In genomic region chr17:6545291-6545690, GRCh38 we compare ENCODE assay signal across 18 cellular contexts. TPM values are rescaled to one million over a fixed set of nuclear protein-coding genes. Genes with fewer than 3 reads are reported as not detected.
A peak's percentile ranks its signal among the peaks of the same experiment; 100 is the strongest.
DNase-seq lines count a peak whose midpoint lies in the region; ATAC-seq and TF ChIP-seq lines count a peak whose summit lies in the region.
"Had no signal": no experiment of that assay in that cellular context is flagged by ENCODE, and none has a peak within 500 bp of the region (broad histone marks: within the 10 kb centered on the region; RNA-seq: fewer than 3 reads in every experiment).

No MANE protein-coding gene starts in this region.

- H4K91ac ChIP-seq in neuronal stem cell (ENCODE audit: low read depth, low read length, poor library complexity), result no peak overlapping the region

- no peak overlapping the region for H2BK12ac ChIP-seq in neuronal stem cell (ENCODE audit: low read length)

- H3K9me3 ChIP-seq in esophagus muscularis mucosa (no peaks in the 10 kb centered on the region), neuronal stem cell (replicated peaks in 1 of 2; ENCODE audit: control insufficient read depth in 2 of 2, insufficient read depth in 1 of 2, low read depth in 1 of 2, low read length in 2 of 2) (no peaks in the 10 kb centered on the region)

- peak overlapping the region; percentile 83 for H2AK5ac ChIP-seq in neuronal stem cell (ENCODE audit: low read depth, low read length)

- POLR2A ChIA-PET in RWPE1 (lab: Yijun Ruan, JAX; ENCODE audit: low non-redundant PET), result no interaction called here

- no peak overlapping the region for H3K14ac ChIP-seq in neuronal stem cell (ENCODE audit: low read length)

- H2BK120ac ChIP-seq in neuronal stem cell (ENCODE audit: low read depth, low read length), result no peak overlapping the region

- H3K27ac ChIP-seq in RWPE1, result peak overlapping the region; percentile 100
- H3K27ac ChIP-seq in esophagus muscularis mucosa (replicated peaks in 1 of 4), result peak overlapping the region in 3 of 4 donors; percentile 14 to 92 (median 27)
- H3K27ac ChIP-seq in neuronal stem cell (replicated peaks; ENCODE audit: low read length), result no peak overlapping the region
- H3K27ac ChIP-seq: HL-60, KMS-11 had no signal

- H3K27me3 ChIP-seq in esophagus muscularis mucosa (no peaks in the 10 kb centered on the region), neuronal stem cell (ENCODE audit: control insufficient read depth in 3 of 3, insufficient read depth in 3 of 3, low read depth in 1 of 3, low read length in 3 of 3) (no peaks in the 10 kb centered on the region)

- in situ Hi-C loops in G401 (cut with HindIII; ENCODE audit: low sequenced_read_pairs), result no loop called here

- TF ChIP-seq CTCF in RWPE1 (conservative IDR thresholded peaks at IDR 0.05; ENCODE audit: low read depth) (no peak), esophagus muscularis mucosa (IDR thresholded peaks at IDR 0.05) (no peak)

- no peak overlapping the region for H3K4me2 ChIP-seq in neuronal stem cell (ENCODE audit: insufficient read depth, low read length, poor library complexity, severe bottlenecking)
- H3K4me2 ChIP-seq: KMS-11 had no signal

- H3K23ac ChIP-seq in neuronal stem cell (ENCODE audit: low read depth, low read length, poor library complexity), result no peak overlapping the region

- no peak overlapping the region for H3K4me3 ChIP-seq in esophagus muscularis mucosa
- no peak overlapping the region for H3K4me3 ChIP-seq in neuronal stem cell (ENCODE audit: low read length in 2 of 2)

- H3K4me1 ChIP-seq in esophagus muscularis mucosa (peaks cover 11 to 61% (median 53%) of the 10 kb centered on the region in 4 donors), neuronal stem cell (ENCODE audit: control insufficient read depth in 2 of 2, insufficient read depth in 1 of 2, low read depth in 1 of 2, low read length in 2 of 2) (peaks cover 0 to 9% of the 10 kb centered on the region in 2 donors)

- WGBS in esophagus muscularis mucosa, result 84% methylated on average over 8 of the region's 8 CpGs
- no CpG with 5 or more reads among the region's 8 CpGs for WGBS in neuronal stem cell (ENCODE audit: extremely low coverage in 2 of 2, insufficient read length in 2 of 2, insufficient replicate concordance in 1 of 2), 2 donors

- H3K36me3 ChIP-seq in esophagus muscularis mucosa (peaks cover 0 to 4% (median 2%) of the 10 kb centered on the region in 4 donors), neuronal stem cell (replicated peaks in 1 of 2; ENCODE audit: control insufficient read depth in 2 of 2, insufficient read depth in 2 of 2, low read length in 2 of 2) (no peaks in the 10 kb centered on the region)

- H2AFZ ChIP-seq in neuronal stem cell (ENCODE audit: low read length), result no peak overlapping the region

- H3K79me1 ChIP-seq in neuronal stem cell (ENCODE audit: low read depth, low read length), result no peaks in the 10 kb centered on the region

- H3K18ac ChIP-seq in neuronal stem cell (ENCODE audit: low read length), result no peak overlapping the region

- peak overlapping the region; percentile 40 for H2BK15ac ChIP-seq in neuronal stem cell (ENCODE audit: low read length)

- CTCF ChIA-PET in RWPE1 (lab: Yijun Ruan, JAX), result no interaction called here

- no peak for TF ChIP-seq EP300 in esophagus muscularis mucosa (IDR thresholded peaks at IDR 0.05)

- no peak for ATAC-seq in HG03139 (IDR thresholded peaks at IDR 0.05; ENCODE audit: unreplicated experiment)

- no peak overlapping the region for H3K9ac ChIP-seq in neuronal stem cell (ENCODE audit: low read depth, low read length, poor library complexity)
- H3K9ac ChIP-seq: KMS-11 had no signal

- DNase-seq in RWPE1 (ENCODE audit: low spot score), result no peak
- DNase-seq in esophagus muscularis mucosa (ENCODE audit: extremely low spot score), result no peak
- DNase-seq in neuronal stem cell (ENCODE audit: low spot score), result no peak
- DNase-seq in activated CD4-positive, alpha-beta T cell treated with anti-CD3 and anti-CD28 coated beads for 48 hours, result no peak
- no peak for DNase-seq in G401 (ENCODE audit: low spot score)
- DNase-seq in NCI-H345 (lab: John Stamatoyannopoulos, UW), result no peak
- DNase-seq: CD4-positive, alpha-beta memory T cell; DMS79 treated with DMSO at 0.1 percent for 48 hours; MM.1S; NCI-H2029; NCI-H2227 treated with DMSO at 0.1 percent for 48 hours; NCI-H510A; RPMI8226; SHP77 treated with DMSO at 0.1 percent for 48 hours had no signal

- H4K8ac ChIP-seq in neuronal stem cell (ENCODE audit: low read depth, low read length), result no peak overlapping the region

- H2BK5ac ChIP-seq in neuronal stem cell (ENCODE audit: low read length), result peak overlapping the region; percentile 78

- intact Hi-C loops in esophagus muscularis mucosa (cut with DNase I), result no loop called here

- no peak for TF ChIP-seq POLR2A in esophagus muscularis mucosa (IDR thresholded peaks at IDR 0.05; ENCODE audit: low read depth)

- H3K4ac ChIP-seq in neuronal stem cell (ENCODE audit: low read length), result no peak overlapping the region

RNA-seq across cellular contexts. Expression of gene PITPNM3, which starts 11.1 kb away (rescaled TPM):
- total RNA-seq in esophagus muscularis mucosa, result 10 to 100 TPM; 46.5 to 93.2 (median 68.9) TPM
- 2.0 TPM for polyA plus RNA-seq in neuronal stem cell (2013, experiment 1 of 2)
- 2.0 TPM for polyA plus RNA-seq in neuronal stem cell (2013, experiment 2 of 2)
- total RNA-seq in G401 (2014; rRNA removed; shearing (Covaris generic)), result 0.92 and 2.1 TPM in 2 replicates
- polyA plus RNA-seq: IgD-negative memory B cell had no signal

Comparison
In these comparisons a context has a peak if more than half of its experiments do, and no peak if none do; other contexts are left out.
1. RNA of gene PITPNM3, which starts 11.1 kb away (total RNA-seq): 46.5 to 93.2 TPM in esophagus muscularis mucosa; 0.92 to 2.1 TPM in G401; every median in the first group is over 10 times any median in the second.